ENCODE assay signal across 8 cellular contexts in genomic region chr12:56333197-56333678, GRCh38. TPM values are rescaled to one million over a fixed set of nuclear protein-coding genes. Genes with fewer than 3 reads are reported as not detected.
DNase-seq lines count a peak whose midpoint lies in the region; FAIRE-seq and TF ChIP-seq lines count a peak whose summit lies in the region.

No MANE protein-coding gene starts in this region.

- BruUV-seq in MCF 10A (replicated peaks; lab: Mats Ljungman, UMichigan): TSS peak; percentile 84

- no peak for TF ChIP-seq POLR2A in vagina (IDR thresholded peaks at IDR 0.05)

- H3K79me1 ChIP-seq in mesenchymal stem cell (replicated peaks; ENCODE audit: low read length, poor library complexity, severe bottlenecking): peaks cover 3% of the 10 kb centered on the region

- peaks cover 16% of the 10 kb centered on the region for H3K4me1 Mint-ChIP-seq in MCF 10A (ENCODE audit: insufficient read depth, unreplicated experiment)

- peak overlapping the region; percentile 98 for H3K27ac Mint-ChIP-seq in MCF 10A (ENCODE audit: low read depth, unreplicated experiment)

- peak overlapping the region; percentile 83 for H3K4me3 Mint-ChIP-seq in MCF 10A (ENCODE audit: unreplicated experiment)

- H3K4me1 ChIP-seq in mesenchymal stem cell (ENCODE audit: control insufficient read depth, insufficient read depth, low read depth, low read length) (peaks cover 6% of the 10 kb centered on the region), vagina (peaks cover 18% of the 10 kb centered on the region)

- H3K18ac ChIP-seq in mesenchymal stem cell (ENCODE audit: low read depth in 1 of 2, low read length in 2 of 2): peak overlapping the region; percentile 68

- H3K4ac ChIP-seq in mesenchymal stem cell (ENCODE audit: low read depth in 1 of 2, low read length in 2 of 2): peak overlapping the region in 1 of 2 experiments; percentile 92

- peaks cover 0 to under 1% of the 10 kb centered on the region in 2 experiments for H3K36me3 ChIP-seq in mesenchymal stem cell (ENCODE audit: control insufficient read depth in 1 of 2, insufficient read depth in 2 of 2, low read depth in 1 of 2, low read length in 2 of 2)
- H3K36me3 ChIP-seq in vagina: peaks cover 0 to 1% of the 10 kb centered on the region in 2 donors

- H4K8ac ChIP-seq in mesenchymal stem cell (ENCODE audit: low read length): peak overlapping the region; percentile 56

- H3K4me3 ChIP-seq in AG04450 (ENCODE audit: low read depth, low read length): peak overlapping the region; percentile 67
- peak overlapping the region; percentile 64 for H3K4me3 ChIP-seq in HL-60 (replicated peaks; ENCODE audit: insufficient read depth, low read length)
- peak overlapping the region in 1 of 2 experiments; percentile 90 for H3K4me3 ChIP-seq in mesenchymal stem cell (ENCODE audit: insufficient read depth in 1 of 2, low read depth in 1 of 2, low read length in 2 of 2)
- peak overlapping the region; percentile 62 to 82 for H3K4me3 ChIP-seq in vagina

- peak overlapping the region; percentile 98 for H3K9ac ChIP-seq in mesenchymal stem cell (ENCODE audit: low read length)

- 89% methylated on average over 2 of the region's 8 CpGs for WGBS in mesenchymal stem cell

- no peak overlapping the region for H2BK120ac ChIP-seq in mesenchymal stem cell (ENCODE audit: low read depth, low read length)

- CTCF ChIA-PET in AG04450 (lab: Charles Lee): interaction anchor here (0.6 to 2.7 kb wide), 4 partner anchors 12 to 131 kb away, joined by 5 to 7 read pairs (median 5); no protein-coding TSS in a partner anchor
- CTCF ChIA-PET in MCF 10A (lab: Yijun Ruan, JAX): interaction anchor here (0.6 to 1.7 kb wide), 9 partner anchors 18 to 141 kb away, joined by 3 to 12 read pairs (median 5); partner anchors contain the start of gene STAT2

- peaks cover 36% of the 10 kb centered on the region for H3K36me3 Mint-ChIP-seq in MCF 10A (ENCODE audit: insufficient read depth, unreplicated experiment)

- H3K27me3 ChIP-seq in AG04450 (ENCODE audit: control insufficient read depth, insufficient read depth, low read length) (no peaks in the 10 kb centered on the region), HL-60 (ENCODE audit: insufficient read depth, poor library complexity, severe bottlenecking) (no peaks in the 10 kb centered on the region), mesenchymal stem cell (ENCODE audit: control insufficient read depth in 1 of 2, insufficient read depth in 1 of 2, low read length in 2 of 2) (no peaks in the 10 kb centered on the region), vagina (no peaks in the 10 kb centered on the region)

- peak overlapping the region; percentile 78 for H2AFZ ChIP-seq in mesenchymal stem cell (ENCODE audit: low read depth, low read length)

- H3K9me3 ChIP-seq in AG04450 (ENCODE audit: control insufficient read depth, insufficient read depth, low read length): no peaks in the 10 kb centered on the region
- no peaks in the 10 kb centered on the region for H3K9me3 ChIP-seq in mesenchymal stem cell (ENCODE audit: control insufficient read depth, low read length)
- H3K9me3 ChIP-seq in vagina: no peaks in the 10 kb centered on the region

- no peak for FAIRE-seq in HTR-8/SVneo (lab: Jason Lieb, UNC)

- H3K27ac ChIP-seq in AG04450 (ENCODE audit: low read depth, low read length) (peak overlapping the region; percentile 91), HL-60 (replicated peaks) (peak overlapping the region; percentile 97), mesenchymal stem cell (ENCODE audit: low read length, poor library complexity, severe bottlenecking) (peak overlapping the region; percentile 96), vagina (peak overlapping the region; percentile 93)

- TF ChIP-seq CTCF in AG04450 (IDR thresholded peaks at IDR 0.05; ENCODE audit: low read depth, low read length): no peak
- TF ChIP-seq CTCF in HL-60 (IDR thresholded peaks at IDR 0.05; ENCODE audit: insufficient read depth, low read length): no peak
- TF ChIP-seq CTCF in MCF 10A (IDR thresholded peaks at IDR 0.05; ENCODE audit: unreplicated experiment): no peak
- TF ChIP-seq CTCF in vagina (IDR thresholded peaks at IDR 0.05): no peak

- DNase-seq in AG04450 (ENCODE audit: low read depth, low spot score): no peak
- DNase-seq in HL-60 (ENCODE audit: low read depth in 1 of 2, low spot score in 1 of 2): peak in 1 of 2 experiments; percentile 75
- DNase-seq in MCF 10A (ENCODE audit: unreplicated experiment): no peak
- DNase-seq in mesenchymal stem cell: no peak
- no peak for DNase-seq in vagina (ENCODE audit: extremely low spot score in 2 of 2)
- DNase-seq in NCI-H1092 treated with DMSO at 0.1 percent for 48 hours (lab: John Stamatoyannopoulos, UW): no peak
- no peak for DNase-seq in NCI-H2227 (lab: John Stamatoyannopoulos, UW; ENCODE audit: unreplicated experiment)
- DNase-seq in HTR-8/SVneo (ENCODE audit: insufficient read length, low spot score): no peak

- H3K4me2 ChIP-seq in mesenchymal stem cell (ENCODE audit: low read length, poor library complexity, severe bottlenecking): peak overlapping the region; percentile 72

- intact Hi-C loops in MCF 10A (cut with micrococcal nuclease): no loop called here
- intact Hi-C loops in vagina (cut with DNase I): no loop called here

- H2BK15ac ChIP-seq in mesenchymal stem cell (ENCODE audit: low read depth, poor library complexity, severe bottlenecking): no peak overlapping the region

- no peaks in the 10 kb centered on the region for H3K9me3 Mint-ChIP-seq in MCF 10A (ENCODE audit: unreplicated experiment)

- H3K14ac ChIP-seq in mesenchymal stem cell (ENCODE audit: low read length in 2 of 2): no peak overlapping the region

- H2AK5ac ChIP-seq in mesenchymal stem cell (ENCODE audit: low read length, severe bottlenecking): peak overlapping the region; percentile 26

- H2BK12ac ChIP-seq in mesenchymal stem cell (ENCODE audit: low read length in 2 of 2): peak overlapping the region in 1 of 2 experiments; percentile 4

- no peak overlapping the region for H2BK5ac ChIP-seq in mesenchymal stem cell (ENCODE audit: low read depth, low read length, poor library complexity, severe bottlenecking)

- no peak overlapping the region for H3K23ac ChIP-seq in mesenchymal stem cell (ENCODE audit: low read length in 2 of 2)

- peak overlapping the region; percentile 62 for H4K91ac ChIP-seq in mesenchymal stem cell (ENCODE audit: low read length)

- POLR2A ChIA-PET in AG04450 (lab: Yijun Ruan, JAX): interaction anchor here (1.0 to 2.1 kb wide), 3 partner anchors 17 to 116 kb away, joined by 5 to 13 read pairs (median 7); partner anchors contain the start of genes CNPY2, STAT2 and TIMELESS
- POLR2A ChIA-PET in MCF 10A (lab: Yijun Ruan, JAX): interaction anchor here (0.7 to 7.0 kb wide), 25 partner anchors 11 to 312 kb away, joined by 3 to 87 read pairs (median 4); partner anchors contain the start of genes ATP5F1B, CNPY2, COQ10A and CS

- no peaks in the 10 kb centered on the region for H3K27me3 Mint-ChIP-seq in MCF 10A (ENCODE audit: insufficient read depth, unreplicated experiment)

RNA-seq across cellular contexts. Expression of gene PAN2, which starts 0.6 kb away (rescaled TPM):
- polyA plus RNA-seq in AG04450 (2011; rRNA removed): 18.5 and 22.2 TPM in 2 replicates
- polyA minus RNA-seq in AG04450 (2011; rRNA and poly(A)+ RNA removed): 10.0 and 13.9 TPM in 2 replicates
- 72.9 and 80.1 TPM in 2 replicates for total RNA-seq in MCF 10A (2022)
- 7.4 TPM for polyA plus RNA-seq in mesenchymal stem cell (2013, experiment 1 of 2)
- 7.1 TPM for polyA plus RNA-seq in mesenchymal stem cell (2013, experiment 2 of 2)
- total RNA-seq in vagina: 37.6 TPM

RNA-seq across cellular contexts. Expression of gene IL23A, which starts 5.4 kb away (rescaled TPM):
- polyA plus RNA-seq in AG04450 (2011; rRNA removed): 0.19 TPM in 1 of 2 replicates, not detected in the other
- not detected in 2 replicates for polyA minus RNA-seq in AG04450 (2011; rRNA and poly(A)+ RNA removed)
- total RNA-seq in MCF 10A (2022) (0.61 and 1.7 TPM in 2 replicates), vagina (not detected)
- polyA plus RNA-seq in mesenchymal stem cell (2013, experiment 1 of 2): 0.06 TPM
- polyA plus RNA-seq in mesenchymal stem cell (2013, experiment 2 of 2): not detected

RNA-seq across cellular contexts. Expression of gene CNPY2, which starts 17.4 kb away (rescaled TPM):
- polyA plus RNA-seq in AG04450 (2011; rRNA removed): 186 and 194 TPM in 2 replicates
- 45.0 and 55.6 TPM in 2 replicates for polyA minus RNA-seq in AG04450 (2011; rRNA and poly(A)+ RNA removed)
- total RNA-seq in MCF 10A (2022): 169 and 210 TPM in 2 replicates
- polyA plus RNA-seq in mesenchymal stem cell (2013, experiment 1 of 2): 199 TPM
- polyA plus RNA-seq in mesenchymal stem cell (2013, experiment 2 of 2): 210 TPM
- total RNA-seq in vagina: 65.6 TPM

RNA-seq across cellular contexts. Expression of gene STAT2, which starts 26.7 kb away (rescaled TPM):
- 179 and 193 TPM in 2 replicates for polyA plus RNA-seq in AG04450 (2011; rRNA removed)
- polyA minus RNA-seq in AG04450 (2011; rRNA and poly(A)+ RNA removed): 274 and 320 TPM in 2 replicates
- 61.2 and 101 TPM in 2 replicates for total RNA-seq in MCF 10A (2022)
- 111 TPM for polyA plus RNA-seq in mesenchymal stem cell (2013, experiment 1 of 2)
- 103 TPM for polyA plus RNA-seq in mesenchymal stem cell (2013, experiment 2 of 2)
- 109 TPM for total RNA-seq in vagina

RNA-seq across cellular contexts. Expression of gene APOF, which starts 29.4 kb away (rescaled TPM):
- polyA plus RNA-seq in AG04450 (2011; rRNA removed): not detected in 2 replicates
- not detected in 2 replicates for polyA minus RNA-seq in AG04450 (2011; rRNA and poly(A)+ RNA removed)
- not detected in 2 replicates for total RNA-seq in MCF 10A (2022)
- polyA plus RNA-seq in mesenchymal stem cell (2013, experiment 1 of 2): not detected
- not detected for polyA plus RNA-seq in mesenchymal stem cell (2013, experiment 2 of 2)
- not detected for total RNA-seq in vagina
